ENCODE assay signal across 11 cellular contexts in genomic region chr4:176270669-176271068, GRCh38. TPM values are rescaled to one million over a fixed set of nuclear protein-coding genes. Genes with fewer than 3 reads are reported as not detected.
DNase-seq lines count a peak whose midpoint lies in the region; ATAC-seq, FAIRE-seq and TF ChIP-seq lines count a peak whose summit lies in the region.
"Had no signal": no experiment of that assay in that cellular context is flagged by ENCODE, and none has a peak within 500 bp of the region (broad histone marks: within the 10 kb centered on the region; RNA-seq: fewer than 3 reads in every experiment).

No MANE protein-coding gene starts in this region.

- POLR2A ChIA-PET in AG04450 (lab: Yijun Ruan, JAX): interaction anchor here (1.0 to 2.1 kb wide), 6 partner anchors 9 to 62 kb away, joined by 3 to 10 read pairs (median 6); no protein-coding TSS in a partner anchor
- POLR2A ChIA-PET in CD8-positive, alpha-beta memory T cell (lab: Charles Lee): no interaction called here

- H3K4me3 ChIP-seq in AG04450 (ENCODE audit: low read depth, low read length): no peak overlapping the region
- H3K4me3 ChIP-seq in CD8-positive, alpha-beta memory T cell (ENCODE audit: low read length): no peak overlapping the region
- H3K4me3 ChIP-seq: skin epidermis had no signal

- CTCF ChIA-PET in AG04450 (lab: Charles Lee): interaction anchor here (0.5 kb wide), 1 partner anchor 1638 kb away, joined by 3 read pairs; no protein-coding TSS in a partner anchor
- CTCF ChIA-PET in CD8-positive, alpha-beta memory T cell (lab: Charles Lee): no interaction called here

- H3K4me3 Mint-ChIP-seq in CD8-positive, alpha-beta memory T cell: no peak overlapping the region
- H3K4me3 Mint-ChIP-seq: dendritic cell treated with granulocyte-macrophage colony-stimulating factor and Interleukin-4, amounts not matched to agents 40 ng/mL and 50 ng/mL, for 4 days had no signal

- H3K27ac Mint-ChIP-seq in CD8-positive, alpha-beta memory T cell: no peak overlapping the region
- H3K27ac Mint-ChIP-seq: dendritic cell treated with granulocyte-macrophage colony-stimulating factor and Interleukin-4, amounts not matched to agents 40 ng/mL and 50 ng/mL, for 4 days had no signal

- H3K9me3 Mint-ChIP-seq in CD8-positive, alpha-beta memory T cell: no peaks in the 10 kb centered on the region
- H3K9me3 Mint-ChIP-seq: dendritic cell treated with granulocyte-macrophage colony-stimulating factor and Interleukin-4, amounts not matched to agents 40 ng/mL and 50 ng/mL, for 4 days had no signal

- H3K4me1 Mint-ChIP-seq in CD8-positive, alpha-beta memory T cell: no peaks in the 10 kb centered on the region

- H3K27me3 ChIP-seq in AG04450 (ENCODE audit: control insufficient read depth, insufficient read depth, low read length): no peaks in the 10 kb centered on the region
- no peaks in the 10 kb centered on the region for H3K27me3 ChIP-seq in CD8-positive, alpha-beta memory T cell (ENCODE audit: insufficient read depth, low read length, poor library complexity, severe bottlenecking)

- TF ChIP-seq CTCF in AG04450 (IDR thresholded peaks at IDR 0.05; ENCODE audit: low read depth, low read length): no peak

- FAIRE-seq in H54 (lab: Jason Lieb, UNC): peak; percentile 99

- H3K27ac ChIP-seq in AG04450 (ENCODE audit: low read depth, low read length): peak overlapping the region; percentile 87
- H3K27ac ChIP-seq in CD8-positive, alpha-beta memory T cell (ENCODE audit: low read depth, low read length): no peak overlapping the region
- H3K27ac ChIP-seq: skin epidermis had no signal

- H3K4me1 ChIP-seq in CD8-positive, alpha-beta memory T cell (ENCODE audit: insufficient read depth, low read length): no peaks in the 10 kb centered on the region

- no peaks in the 10 kb centered on the region for H3K9me3 ChIP-seq in AG04450 (ENCODE audit: control insufficient read depth, insufficient read depth, low read length)
- no peaks in the 10 kb centered on the region for H3K9me3 ChIP-seq in CD8-positive, alpha-beta memory T cell (ENCODE audit: low read length)

- no peak for TF ChIP-seq POLR2A in H54 (IDR thresholded peaks at IDR 0.05; ENCODE audit: low read depth, low read length)

- H3K36me3 ChIP-seq in CD8-positive, alpha-beta memory T cell (ENCODE audit: insufficient read depth, low read length): no peaks in the 10 kb centered on the region

- DNase-seq in AG04450 (ENCODE audit: low read depth, low spot score) (peak; percentile 99), H54 (ENCODE audit: insufficient read length, low spot score) (peak; percentile 31), hepatic stellate cell (ENCODE audit: low spot score) (peak; percentile 73), amygdala (lab: John Stamatoyannopoulos, UW) (no peak)
- no peak for DNase-seq in CD8-positive, alpha-beta memory T cell
- DNase-seq: T-helper 9 cell had no signal

- ATAC-seq in SK-N-SH treated with all-trans-retinoic acid at 6 μM for 48 hours: peak; percentile 99
- ATAC-seq in HG02973 (IDR thresholded peaks at IDR 0.05; ENCODE audit: unreplicated experiment): no peak
- no peak for ATAC-seq in GM19455 (IDR thresholded peaks at IDR 0.05; ENCODE audit: unreplicated experiment)

- H3K27me3 Mint-ChIP-seq in CD8-positive, alpha-beta memory T cell: peaks cover 5 to 22% of the 10 kb centered on the region in 2 donors

- no peaks in the 10 kb centered on the region for H3K36me3 Mint-ChIP-seq in CD8-positive, alpha-beta memory T cell

TF ChIP-seq in SK-N-SH treated with all-trans-retinoic acid at 6 μM for 48 hours, 23 proteins besides CTCF, POLR2A, EP300 and RAD21 (continues in another document):
- TF ChIP-seq BACH2 (CRISPR knock-in tag; IDR thresholded peaks at IDR 0.05; ENCODE audit: borderline replicate concordance) (no peak), GLIS3 (CRISPR knock-in tag; IDR thresholded peaks at IDR 0.05) (no peak), TSHZ2 (CRISPR knock-in tag; IDR thresholded peaks at IDR 0.05) (no peak), RARB (CRISPR knock-in tag; IDR thresholded peaks at IDR 0.05) (no peak; the same call in 1 of the 2 replicates), TOX (CRISPR knock-in tag; IDR thresholded peaks at IDR 0.05; ENCODE audit: borderline replicate concordance) (peak; percentile 92), ZNF8 (CRISPR knock-in tag; IDR thresholded peaks at IDR 0.05) (peak; percentile 11; the same call in 1 of the 2 replicates), PATZ1 (CRISPR knock-in tag; IDR thresholded peaks at IDR 0.05; ENCODE audit: borderline replicate concordance) (peak; percentile 70; the same call in 1 of the 2 replicates), CSRNP3 (CRISPR knock-in tag; IDR thresholded peaks at IDR 0.05) (no peak), ZNF565 (CRISPR knock-in tag; conservative IDR thresholded peaks at IDR 0.05; ENCODE audit: low read depth) (no peak), ZFP30 (CRISPR knock-in tag; IDR thresholded peaks at IDR 0.05) (no peak), TCF4 (CRISPR knock-in tag; IDR thresholded peaks at IDR 0.05; ENCODE audit: borderline replicate concordance) (no peak), ZNF70 (CRISPR knock-in tag; IDR thresholded peaks at IDR 0.05) (no peak), POU6F1 (CRISPR knock-in tag; IDR thresholded peaks at IDR 0.05; ENCODE audit: borderline replicate concordance, low read depth) (no peak), ZFP3 (CRISPR knock-in tag; IDR thresholded peaks at IDR 0.05) (no peak)

RNA-seq across cellular contexts. Expression of gene ASB5, which starts 1.6 kb away (rescaled TPM):
- 0.38 and 0.63 TPM in 2 replicates for polyA plus RNA-seq in AG04450 (2011; rRNA removed)
- 0.56 and 2.4 TPM in 2 replicates for polyA minus RNA-seq in AG04450 (2011; rRNA and poly(A)+ RNA removed)
- not detected for total RNA-seq in CD8-positive, alpha-beta memory T cell
- not detected for polyA plus RNA-seq in CD8-positive, alpha-beta memory T cell

RNA-seq across cellular contexts. Expression of gene SPCS3, which starts 49.1 kb away (rescaled TPM):
- 64.0 and 84.3 TPM in 2 replicates for polyA plus RNA-seq in AG04450 (2011; rRNA removed)
- polyA minus RNA-seq in AG04450 (2011; rRNA and poly(A)+ RNA removed): 25.2 and 43.8 TPM in 2 replicates
- total RNA-seq in CD8-positive, alpha-beta memory T cell: 100 to 1,000 TPM; 169 to 180 TPM
- 58.8 TPM for polyA plus RNA-seq in CD8-positive, alpha-beta memory T cell

Comparison
In these comparisons a context has a peak if more than half of its experiments do, and no peak if none do; other contexts are left out.
1. DNase-seq: peak in AG04450 (single experiment), H54 (single experiment) and hepatic stellate cell (single experiment); none in amygdala (0 of 56) and CD8-positive, alpha-beta memory T cell (0 of 5).